In genomic region chr18:67517224-67517765, GRCh38 we compare ENCODE assay signal across 8 cellular contexts. TPM values are rescaled to one million over a fixed set of nuclear protein-coding genes. Genes with fewer than 3 reads are reported as not detected.
DNase-seq lines count a peak whose midpoint lies in the region; ATAC-seq, FAIRE-seq and TF ChIP-seq lines count a peak whose summit lies in the region.
"Had no signal": no experiment of that assay in that cellular context is flagged by ENCODE, and none has a peak within 500 bp of the region (broad histone marks: within the 10 kb centered on the region; RNA-seq: fewer than 3 reads in every experiment).

No MANE protein-coding gene starts in this region.

- peak overlapping the region; percentile 84 for H2AFZ ChIP-seq in PC-3 (ENCODE audit: low read length)
- H2AFZ ChIP-seq in H1 (ENCODE audit: low read length) = peak overlapping the region; percentile 99

- no peak overlapping the region for H3K56ac ChIP-seq in H1 (replicated peaks; ENCODE audit: insufficient read length, low read depth, low read length)

- H3K9ac ChIP-seq in PC-3 (ENCODE audit: low read length) (peak overlapping the region; percentile 28), H1 (replicated peaks in 1 of 4; ENCODE audit: extremely low read depth in 1 of 4, low read depth in 3 of 4, low read length in 3 of 4) (peak overlapping the region in 2 of 4 experiments; percentile 34 to 78; a peak in 4 of 7 replicates), muscle layer of colon (ENCODE audit: low read length) (peak overlapping the region; percentile 30)

- H3K18ac ChIP-seq in H1 (ENCODE audit: extremely low read depth, low read length) = no peak overlapping the region

- H3K79me1 ChIP-seq in H1 (ENCODE audit: low read depth, low read length) = no peaks in the 10 kb centered on the region

- H3K23ac ChIP-seq in H1 (ENCODE audit: insufficient read length) = no peak overlapping the region

- no peak overlapping the region for H2BK20ac ChIP-seq in H1 (ENCODE audit: low read length)

- TF ChIP-seq CTCF in PC-3 (conservative IDR thresholded peaks at IDR 0.05; ENCODE audit: low read depth, low read length) (no peak), H1 (IDR thresholded peaks at IDR 0.05; ENCODE audit: control extremely low read depth in 1 of 3, insufficient read depth in 1 of 3, low read depth in 1 of 3, low read length in 3 of 3) (no peak)

- H3K36me3 ChIP-seq in PC-3 (ENCODE audit: low read depth, low read length) (peaks cover 16% of the 10 kb centered on the region), H1 (ENCODE audit: control insufficient read depth in 2 of 4, insufficient read depth in 4 of 4, low read length in 3 of 4) (peaks cover 0 to 8% (median 0%) of the 10 kb centered on the region in 4 experiments; a peak in 2 of 8 replicates), muscle layer of colon (ENCODE audit: insufficient read depth, low read length) (no peaks in the 10 kb centered on the region)

- H4K20me1 ChIP-seq in PC-3 (ENCODE audit: low read length) (peaks cover 10% of the 10 kb centered on the region; the same call in 1 of the 2 replicates), H1 (replicated peaks in 1 of 2; ENCODE audit: control insufficient read depth in 1 of 2, insufficient read depth in 2 of 2, low read length in 2 of 2) (peaks cover 1 to 2% of the 10 kb centered on the region in 2 experiments)

- no peak overlapping the region for H4K91ac ChIP-seq in H1 (replicated peaks; ENCODE audit: insufficient read length, low read length)

- CTCF ChIA-PET in PC-3 (lab: Charles Lee) (interaction anchor here (0.9 to 1.1 kb wide), 2 partner anchors 52 to 193 kb away, joined by 4 to 5 read pairs; no protein-coding TSS in a partner anchor), H1 (lab: Charles Lee; ENCODE audit: partially characterized antibody) (interaction anchor here (0.7 to 6.8 kb wide), 11 partner anchors 8 to 1142 kb away, joined by 3 to 46 read pairs (median 3); no protein-coding TSS in a partner anchor)

- BruUV-seq in PC-3 (replicated peaks; lab: Mats Ljungman, UMichigan) = TSS peak; percentile 85

- no peaks in the 10 kb centered on the region for H3K9me2 ChIP-seq in PC-3 (replicated peaks; ENCODE audit: low read length)

- H3K4me2 ChIP-seq in PC-3 (ENCODE audit: low read length) = peak overlapping the region; percentile 97
- peak overlapping the region; percentile 71 to 88 for H3K4me2 ChIP-seq in H1 (ENCODE audit: insufficient read depth in 1 of 2, low read depth in 2 of 2, low read length in 2 of 2)

- ATAC-seq in PC-3 (peak; percentile 61), GM18498 (IDR thresholded peaks at IDR 0.05; ENCODE audit: unreplicated experiment) (no peak), HG02678 (IDR thresholded peaks at IDR 0.05; ENCODE audit: unreplicated experiment) (no peak)

- no peak overlapping the region for H2BK15ac ChIP-seq in H1 (ENCODE audit: low read length)

- no peak overlapping the region for H2BK12ac ChIP-seq in H1 (ENCODE audit: low read depth, low read length)

- 18% methylated on average over 6 of the region's 6 CpGs; no CpG with 5 or more reads in 1 of the 2 experiments for WGBS in H1 (ENCODE audit: extremely low coverage in 1 of 2, insufficient coverage in 1 of 2, insufficient read length in 1 of 2, insufficient replicate concordance in 2 of 2, low coverage in 1 of 2, low lambda C conversion rate in 2 of 2, missing lambda C conversion rate in 1 of 2), 2 experiments

- H3K27me3 ChIP-seq in PC-3 (ENCODE audit: low read length) = no peaks in the 10 kb centered on the region
- H3K27me3 ChIP-seq in H1 (replicated peaks in 1 of 4; ENCODE audit: control insufficient read depth in 3 of 4, extremely low read depth in 1 of 4, insufficient read depth in 3 of 4, low read length in 3 of 4) = no peaks in the 10 kb centered on the region
- H3K27me3 ChIP-seq in muscle layer of colon (ENCODE audit: control insufficient read depth in 1 of 2, insufficient read depth in 2 of 2, low read length in 2 of 2) = no peaks in the 10 kb centered on the region

- peaks cover 26% of the 10 kb centered on the region for H3K4me1 ChIP-seq in PC-3 (ENCODE audit: insufficient read depth, low read length)
- H3K4me1 ChIP-seq in H1 (replicated peaks in 1 of 4; ENCODE audit: control insufficient read depth in 3 of 4, insufficient read depth in 4 of 4, low read length in 3 of 4) = peaks cover 0 to 5% (median 3%) of the 10 kb centered on the region in 4 experiments; a peak in 3 of 7 replicates
- H3K4me1 ChIP-seq in muscle layer of colon (ENCODE audit: insufficient read depth, low read length) = peaks cover 32% of the 10 kb centered on the region

- no peaks in the 10 kb centered on the region for H3F3A ChIP-seq in PC-3 (ENCODE audit: low read length, unreplicated experiment)

- no peak for DNase-seq in H54 (ENCODE audit: insufficient read length, low spot score)
- no peak for DNase-seq in PC-3
- no peak for DNase-seq in H1 (ENCODE audit: low read depth in 1 of 2, low spot score in 2 of 2)
- DNase-seq in NCI-H187 (lab: John Stamatoyannopoulos, UW) = no peak

- H2BK5ac ChIP-seq in H1 (ENCODE audit: low read depth, low read length) = 0 out of 2 replicates have a peak overlapping the region, but pooled peaks have one; percentile 35

- intact Hi-C loops in PC-3 (cut with micrococcal nuclease) = loop anchor here (2.0 to 10.0 kb wide), 8 partner anchors 80 to 1215 kb away; no protein-coding TSS in a partner anchor

- H3K9me3 ChIP-seq in PC-3 (ENCODE audit: low read length) (no peaks in the 10 kb centered on the region), H1 (ENCODE audit: insufficient read depth in 2 of 2, low read depth in 1 of 2, low read length in 1 of 2) (no peaks in the 10 kb centered on the region), muscle layer of colon (ENCODE audit: low read length) (no peaks in the 10 kb centered on the region)

- FAIRE-seq in H54 (lab: Jason Lieb, UNC) = no peak
- FAIRE-seq in H1 (lab: Jason Lieb, UNC) = peak; percentile 39
- FAIRE-seq: TTC549 had no signal

- no peak for TF ChIP-seq RAD21 in H1 (IDR thresholded peaks at IDR 0.05 in 1 of 2, conservative IDR thresholded peaks at IDR 0.05 in 1 of 2; ENCODE audit: low read depth in 2 of 2, low read length in 2 of 2)

- POLR2A ChIA-PET in PC-3 (lab: Charles Lee; ENCODE audit: unreplicated experiment) = interaction anchor here (0.6 to 0.7 kb wide), 5 partner anchors 134 to 1143 kb away, joined by 3 to 19 read pairs (median 3); no protein-coding TSS in a partner anchor
- POLR2A ChIA-PET in H1 (lab: Charles Lee; ENCODE audit: partially characterized antibody) = interaction anchor here (0.8 to 1.6 kb wide), 3 partner anchors 8 to 80 kb away, joined by 3 to 6 read pairs (median 3); no protein-coding TSS in a partner anchor

- no peak overlapping the region for H3K14ac ChIP-seq in H1 (ENCODE audit: insufficient read length)

- H3K79me2 ChIP-seq in PC-3 (ENCODE audit: low read length) (peaks cover 39% of the 10 kb centered on the region), H1 (ENCODE audit: control insufficient read depth in 1 of 2, insufficient read depth in 2 of 2, low read length in 2 of 2) (peaks cover 8 to 33% of the 10 kb centered on the region in 2 experiments; a peak in 3 of 4 replicates)

- no peak overlapping the region for H3K4ac ChIP-seq in H1 (replicated peaks; ENCODE audit: insufficient read length, low read depth, low read length)

- no peak for TF ChIP-seq EP300 in H1 (IDR thresholded peaks at IDR 0.05; ENCODE audit: borderline replicate concordance in 1 of 2, low read depth in 2 of 2, low read length in 2 of 2)

- H3K23me2 ChIP-seq in H1 (ENCODE audit: low read depth, low read length) = peaks cover 2% of the 10 kb centered on the region; the same call in 1 of the 2 replicates

- no peak overlapping the region for H2AK5ac ChIP-seq in H1 (ENCODE audit: low read depth, low read length)

- no peak overlapping the region for H4K5ac ChIP-seq in H1 (ENCODE audit: insufficient read length, low read depth, low read length)

- TF ChIP-seq POLR2A in H54 (IDR thresholded peaks at IDR 0.05; ENCODE audit: low read depth, low read length) (0 out of 2 replicates have a peak, but pooled peaks have one; percentile 0), H1 (IDR thresholded peaks at IDR 0.05; ENCODE audit: control extremely low read depth in 1 of 2, low read depth in 2 of 2, low read length in 2 of 2) (no peak)

- H3K4me3 ChIP-seq in PC-3 (ENCODE audit: low read length) (peak overlapping the region; percentile 74), H1 (ENCODE audit: extremely low read depth in 1 of 4, insufficient read depth in 2 of 4, low read depth in 3 of 4, low read length in 4 of 4) (peak overlapping the region; percentile 64 to 90 (median 70)), muscle layer of colon (ENCODE audit: low read depth in 1 of 2, low read length in 2 of 2) (peak overlapping the region; percentile 24 to 67)

- H3K27ac ChIP-seq in PC-3 (ENCODE audit: low read length) (peak overlapping the region; percentile 16), H1 (ENCODE audit: low read depth, low read length) (no peak overlapping the region; the same call in 1 of the 2 replicates), muscle layer of colon (ENCODE audit: low read depth, low read length) (peak overlapping the region; percentile 85)

- no peak overlapping the region for H4K8ac ChIP-seq in H1 (ENCODE audit: extremely low read depth, insufficient read depth, low read length)

- H2BK120ac ChIP-seq in H1 (replicated peaks; ENCODE audit: low read depth, low read length) = no peak overlapping the region

TF ChIP-seq in H1, 55 proteins besides CTCF, POLR2A, EP300 and RAD21:
- TF ChIP-seq SAP30 (IDR thresholded peaks at IDR 0.05; ENCODE audit: insufficient read depth, insufficient replicate concordance, low read length) (no peak), FOSL1 (IDR thresholded peaks at IDR 0.05; ENCODE audit: insufficient read depth, low read depth, low read length) (no peak), JUN (IDR thresholded peaks at IDR 0.05; ENCODE audit: low read depth, low read length) (no peak), SIN3A (conservative IDR thresholded peaks at IDR 0.05 in 1 of 2, IDR thresholded peaks at IDR 0.05 in 1 of 2; ENCODE audit: low read depth in 1 of 2, low read length in 2 of 2) (0 out of 4 replicates have a peak, but pooled peaks of 1 of the 2 experiments have one; percentile 15)
TF ChIP-seq in H1: peak in this region for 1.

RNA-seq across cellular contexts. Expression of gene DSEL, which starts 0.8 kb away (rescaled TPM):
- 17.2 and 19.0 TPM in 2 replicates for total RNA-seq in PC-3 (2014; rRNA removed)
- total RNA-seq in H1 (2021; fragmentation: NEBNext Ultra II Directional; extraction: Animal tissue kit (Norgen Biotek cat#: 25700)) = 20.6 and 22.8 TPM in 2 replicates
- 1.8 and 3.0 TPM in 2 replicates for polyA plus RNA-seq in H1 (2011; rRNA removed)
- 2.6 TPM for polyA plus RNA-seq in H1 (2011; cell fraction: cytosol; rRNA removed)
- 2.0 TPM for polyA plus RNA-seq in H1 (2011; cell fraction: nucleus; rRNA removed)
- polyA plus RNA-seq in H1 (2012, experiment 1 of 2) = 2.7 to 5.9 TPM (median 3.9 TPM) in 4 replicates
- 0.94 TPM for polyA plus RNA-seq in H1 (2012, experiment 2 of 2)
- polyA plus RNA-seq in H1 (2013, experiment 1 of 2) = 24.6 TPM
- polyA plus RNA-seq in H1 (2013, experiment 2 of 2) = 25.3 TPM
- polyA minus RNA-seq in H1 (2011; rRNA and poly(A)+ RNA removed) = 16.5 and 23.2 TPM in 2 replicates
- polyA minus RNA-seq in H1 (2011; cell fraction: cytosol; rRNA and poly(A)+ RNA removed) = 10.1 TPM
- polyA minus RNA-seq in H1 (2011; cell fraction: nucleus; rRNA and poly(A)+ RNA removed) = 38.6 TPM
